8 cellular contexts compared by ENCODE assay signal in the genomic region with DNA sequence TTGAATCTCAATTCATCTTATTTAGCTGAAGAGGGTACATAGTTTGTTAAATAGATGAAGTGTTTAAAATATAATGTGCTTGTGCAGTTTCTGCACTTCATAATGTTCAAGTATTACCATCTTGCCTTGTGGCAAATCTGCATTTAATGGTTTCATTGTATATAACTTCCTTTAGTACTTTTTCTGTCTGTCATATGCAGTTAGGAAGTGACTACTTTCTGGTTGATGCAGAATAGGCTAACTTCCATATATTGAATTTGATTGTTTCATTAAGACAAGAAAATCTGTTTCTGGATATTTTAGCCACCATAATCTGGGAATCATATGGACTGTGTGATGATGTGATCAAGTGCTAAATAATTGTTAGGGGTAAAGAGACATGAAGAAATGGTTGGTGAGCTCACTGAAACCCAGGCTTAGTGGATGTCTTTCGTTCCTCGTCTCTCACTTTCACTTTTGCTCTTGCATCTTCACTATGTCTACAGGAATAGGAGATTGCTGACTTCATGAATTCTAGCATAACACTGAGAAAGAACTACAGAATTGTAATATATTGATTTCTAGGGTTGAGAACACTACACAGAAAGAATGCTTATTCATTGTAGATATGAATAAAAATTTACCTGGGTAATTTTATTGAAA. TPM values are rescaled to one million over a fixed set of nuclear protein-coding genes. Genes with fewer than 3 reads are reported as not detected.
DNase-seq lines count a peak whose midpoint lies in the region; ATAC-seq and TF ChIP-seq lines count a peak whose summit lies in the region.

No MANE protein-coding gene starts in this region.

- no peak overlapping the region for H3K27ac ChIP-seq in smooth muscle cell (ENCODE audit: low read depth)

- H3K4me3 ChIP-seq in LNCaP clone FGC (ENCODE audit: low read depth, low read length) (peak overlapping the region; percentile 19; the same call in 1 of the 2 replicates), skeletal muscle satellite cell (ENCODE audit: low read length) (peak overlapping the region; percentile 64), smooth muscle cell (no peak overlapping the region)

- peak overlapping the region; percentile 74 for H3K4me3 Mint-ChIP-seq in central memory CD8-positive, alpha-beta T cell

- H3K4me1 ChIP-seq in skeletal muscle satellite cell (ENCODE audit: control insufficient read depth, insufficient read depth, low read length) (peaks cover 3% of the 10 kb centered on the region), smooth muscle cell (ENCODE audit: low read depth) (peaks cover 5% of the 10 kb centered on the region)

- H3K9me3 ChIP-seq in skeletal muscle satellite cell (replicated peaks; ENCODE audit: low read length): no peaks in the 10 kb centered on the region
- H3K9me3 ChIP-seq in smooth muscle cell (replicated peaks; ENCODE audit: low read depth): no peaks in the 10 kb centered on the region

- H3K36me3 ChIP-seq in skeletal muscle satellite cell (ENCODE audit: insufficient read depth, low read length): no peaks in the 10 kb centered on the region
- H3K36me3 ChIP-seq in smooth muscle cell (ENCODE audit: low read depth): no peaks in the 10 kb centered on the region

- ATAC-seq in GM21390 (IDR thresholded peaks at IDR 0.05; ENCODE audit: unreplicated experiment): peak; percentile 48
- peak; percentile 32 for ATAC-seq in central memory CD8-positive, alpha-beta T cell (replicated peaks; ENCODE audit: extremely low read depth, poor library complexity, severe bottlenecking)

- H3K27ac Mint-ChIP-seq in central memory CD8-positive, alpha-beta T cell (ENCODE audit: low read depth): peak overlapping the region; percentile 36

- peaks cover 17% of the 10 kb centered on the region for H3K4me1 Mint-ChIP-seq in central memory CD8-positive, alpha-beta T cell

- no peaks in the 10 kb centered on the region for H3F3A ChIP-seq in smooth muscle cell (ENCODE audit: low read depth)

- H3K9me3 Mint-ChIP-seq in central memory CD8-positive, alpha-beta T cell: no peaks in the 10 kb centered on the region

- no peak overlapping the region for H2AFZ ChIP-seq in smooth muscle cell (ENCODE audit: low read depth)

- DNase-seq in DMS53 (lab: John Stamatoyannopoulos, UW) (peak; percentile 52), LNCaP clone FGC (ENCODE audit: low read depth) (no peak), smooth muscle cell (lab: John Stamatoyannopoulos, UW; ENCODE audit: unreplicated experiment) (no peak), NCI-H2081 treated with DMSO at 0.1 percent for 48 hours (lab: John Stamatoyannopoulos, UW) (no peak)
- no peak for DNase-seq in central memory CD8-positive, alpha-beta T cell (ENCODE audit: low spot score in 2 of 2)
- no peak for DNase-seq in stimulated activated CD4-positive, alpha-beta T cell treated with anti-CD3 and anti-CD28 coated beads, Interleukin-4, amount 100 ng/mL, for 4 hours

- H4K20me1 ChIP-seq in smooth muscle cell (ENCODE audit: low read depth): no peaks in the 10 kb centered on the region

- TF ChIP-seq CTCF in LNCaP clone FGC (IDR thresholded peaks at IDR 0.05; ENCODE audit: control insufficient read depth, extremely low read depth, insufficient read depth) (no peak), smooth muscle cell (IDR thresholded peaks at IDR 0.05; ENCODE audit: borderline replicate concordance, insufficient read depth, poor library complexity, severe bottlenecking) (no peak)

- H3K27me3 ChIP-seq in skeletal muscle satellite cell (ENCODE audit: control insufficient read depth, insufficient read depth, low read length): peaks cover 19% of the 10 kb centered on the region
- H3K27me3 ChIP-seq in smooth muscle cell (ENCODE audit: low read depth): peaks cover 29% of the 10 kb centered on the region

- H3K4me2 ChIP-seq in skeletal muscle satellite cell (ENCODE audit: low read length) (peak overlapping the region; percentile 79), smooth muscle cell (no peak overlapping the region)

- H3K36me3 Mint-ChIP-seq in central memory CD8-positive, alpha-beta T cell (ENCODE audit: insufficient read depth): peaks cover 2% of the 10 kb centered on the region

- H3K79me2 ChIP-seq in smooth muscle cell (ENCODE audit: low read depth): no peaks in the 10 kb centered on the region

- H3K9ac ChIP-seq in skeletal muscle satellite cell (ENCODE audit: low read depth, low read length) (peak overlapping the region; percentile 41), smooth muscle cell (ENCODE audit: low read depth) (no peak overlapping the region)

- peaks cover 27% of the 10 kb centered on the region for H3K27me3 Mint-ChIP-seq in central memory CD8-positive, alpha-beta T cell

- 95% methylated on average over 2 of the region's 2 CpGs for WGBS in smooth muscle cell (ENCODE audit: low lambda C conversion rate)

RNA-seq across cellular contexts. Expression of a gene that starts 3.5 kb away (rescaled TPM):
- total RNA-seq in skeletal muscle satellite cell (2012; rRNA removed): 1.8 and 2.4 TPM in 2 replicates
- 0.31 and 2.0 TPM in 2 replicates for total RNA-seq in smooth muscle cell
- 1.2 and 2.3 TPM in 2 replicates for polyA plus RNA-seq in smooth muscle cell
